ENCODE assay signal across 20 cellular contexts in genomic region chr3:10398341-10398740, GRCh38.
A peak's percentile ranks its signal among the peaks of the same experiment; 100 is the strongest.
DNase-seq lines count a peak whose midpoint lies in the region; ATAC-seq and TF ChIP-seq lines count a peak whose summit lies in the region.
"Had no signal": no experiment of that assay in that cellular context is flagged by ENCODE, and none has a peak within 500 bp of the region (broad histone marks: within the 10 kb centered on the region; RNA-seq: fewer than 3 reads in every experiment).

No MANE protein-coding gene starts in this region.

- intact Hi-C loops in left ventricle myocardium superior (cut with micrococcal nuclease) = no loop called here
- intact Hi-C loops in right cardiac atrium (cut with DNase I) = no loop called here

- H3K4me1 Mint-ChIP-seq in osteocyte (ENCODE audit: unreplicated experiment) = peaks cover 22% of the 10 kb centered on the region

- no peak overlapping the region for H3K27ac ChIP-seq in right cardiac atrium (ENCODE audit: low read length)
- H3K27ac ChIP-seq in brain microvascular endothelial cell = no peak overlapping the region
- H3K27ac ChIP-seq: A549 had no signal

- H3K36me3 Mint-ChIP-seq in osteocyte (ENCODE audit: unreplicated experiment) = no peaks in the 10 kb centered on the region

- DNase-seq in left ventricle myocardium superior = no peak
- no peak for DNase-seq in right cardiac atrium
- peak; percentile 21 for DNase-seq in astrocyte of the hippocampus (ENCODE audit: low read depth, low spot score)
- DNase-seq in osteocyte (ENCODE audit: extremely low spot score, unreplicated experiment) = no peak
- DNase-seq in GM20000 (ENCODE audit: low spot score) = no peak
- DNase-seq in brain microvascular endothelial cell = no peak
- DNase-seq: Calu3; CD4-positive, alpha-beta T cell; DMS79; Kasumi-1; NCI-H187; NCI-H345; NCI-H526; OCI-M1; RPMI8226; SIG-M5 had no signal

- ATAC-seq in left ventricle myocardium superior = peak; percentile 22
- ATAC-seq in right cardiac atrium = no peak
- no peak for ATAC-seq in GM18858 (IDR thresholded peaks at IDR 0.05; ENCODE audit: unreplicated experiment)
- ATAC-seq: A549, GM23338 had no signal

- H3K4me3 Mint-ChIP-seq in osteocyte (ENCODE audit: unreplicated experiment) = no peak overlapping the region
- H3K4me3 Mint-ChIP-seq: CD4-positive, alpha-beta T cell; GM23338 had no signal

- peak overlapping the region; percentile 31 for H3K27ac Mint-ChIP-seq in osteocyte (ENCODE audit: unreplicated experiment)
- H3K27ac Mint-ChIP-seq: CD4-positive, alpha-beta T cell; GM23338; IgD-negative memory B cell had no signal

- H3K27me3 Mint-ChIP-seq in osteocyte (ENCODE audit: unreplicated experiment) = peaks cover 6% of the 10 kb centered on the region
- H3K27me3 Mint-ChIP-seq: CD4-positive, alpha-beta T cell; IgD-negative memory B cell had no signal

- no peaks in the 10 kb centered on the region for H3K36me3 ChIP-seq in brain microvascular endothelial cell (replicated peaks)

- no peak for TF ChIP-seq CTCF in osteocyte (IDR thresholded peaks at IDR 0.05)
- TF ChIP-seq CTCF in GM20000 (IDR thresholded peaks at IDR 0.05; ENCODE audit: extremely low read depth, missing control alignments) = no peak
- no peak for TF ChIP-seq CTCF in brain microvascular endothelial cell (IDR thresholded peaks at IDR 0.05; ENCODE audit: low read depth, low read length, missing control alignments)

- no peaks in the 10 kb centered on the region for H3K9me3 Mint-ChIP-seq in osteocyte (ENCODE audit: unreplicated experiment)
- H3K9me3 Mint-ChIP-seq: CD4-positive, alpha-beta T cell; GM23338; IgD-negative memory B cell had no signal

- no peaks in the 10 kb centered on the region for H3K9me3 ChIP-seq in right cardiac atrium (ENCODE audit: control insufficient read depth, low read length)
- H3K9me3 ChIP-seq: A549 had no signal

- no peaks in the 10 kb centered on the region for H3K4me1 ChIP-seq in right cardiac atrium (ENCODE audit: control insufficient read depth, insufficient read depth, low read length)
- H3K4me1 ChIP-seq: A549 had no signal

- H3K27me3 ChIP-seq in right cardiac atrium (ENCODE audit: control insufficient read depth, insufficient read depth) (no peaks in the 10 kb centered on the region), brain microvascular endothelial cell (replicated peaks) (no peaks in the 10 kb centered on the region)

- 53% methylated on average over 4 of the region's 4 CpGs for WGBS in right cardiac atrium

- no peak overlapping the region for H3K4me3 ChIP-seq in right cardiac atrium (ENCODE audit: low read length)
- no peak overlapping the region for H3K4me3 ChIP-seq in brain microvascular endothelial cell (ENCODE audit: low read depth, low read length)
- H3K4me3 ChIP-seq: A549, GM23338 had no signal

- in situ Hi-C loops in brain microvascular endothelial cell (cut with HindIII; ENCODE audit: low pct_ligation_motif_present, low sequenced_read_pairs) = no loop called here
